24 cellular contexts compared by ENCODE assay signal in the genomic region with DNA sequence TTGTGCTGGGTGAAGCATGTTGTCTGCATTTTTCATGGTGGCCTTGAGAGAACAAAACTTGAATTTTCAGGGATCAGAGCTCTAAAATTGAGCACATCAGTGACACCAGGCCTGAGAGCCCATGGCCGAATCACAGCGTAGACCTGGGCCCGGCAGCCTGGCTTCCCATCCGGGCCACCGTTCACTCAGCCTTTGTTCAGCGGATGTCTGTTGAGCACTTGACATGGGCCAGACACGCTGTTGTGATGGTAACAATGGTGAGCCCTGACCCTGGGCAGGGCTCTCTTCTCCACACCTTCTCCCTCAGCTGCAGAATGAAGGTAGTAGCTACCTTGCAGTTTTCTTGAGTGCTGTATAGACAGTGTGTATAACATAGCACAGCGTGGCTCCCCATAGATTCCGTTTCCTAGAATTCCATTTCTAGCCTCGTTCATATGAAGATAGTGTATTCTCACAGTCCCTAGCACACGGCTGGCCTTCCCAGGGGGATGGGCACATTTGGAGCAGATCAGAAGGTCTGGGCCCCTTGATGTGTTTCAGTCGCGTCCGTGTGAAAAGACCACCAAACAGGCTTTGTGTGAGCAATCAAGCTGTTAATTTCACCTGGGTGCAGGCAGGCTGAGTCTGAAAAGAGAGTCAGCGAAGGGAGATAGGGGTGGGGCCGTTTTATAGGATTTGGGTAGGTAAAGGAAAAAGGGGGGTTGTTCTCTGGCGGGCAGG.
DNase-seq lines count a peak whose midpoint lies in the region; ATAC-seq, FAIRE-seq and TF ChIP-seq lines count a peak whose summit lies in the region.
"Had no signal": no experiment of that assay in that cellular context is flagged by ENCODE, and none has a peak within 500 bp of the region (broad histone marks: within the 10 kb centered on the region; RNA-seq: fewer than 3 reads in every experiment).

No MANE protein-coding gene starts in this region.

- H3K9ac ChIP-seq in HepG2 (ENCODE audit: insufficient read depth, low read depth, low read length) = peak overlapping the region; percentile 51

- 64% methylated on average over 17 of the region's 17 CpGs for WGBS in HepG2 (ENCODE audit: low lambda C conversion rate)
- 90% methylated on average over 9 of the region's 17 CpGs for WGBS in right lobe of liver (ENCODE audit: insufficient coverage, low coverage, low lambda C conversion rate, missing lambda C conversion rate)
- WGBS in mesodermal cell (ENCODE audit: insufficient coverage in 2 of 2), 2 experiments = 25 to 34% methylated on average over 10 to 14 of the region's 17 CpGs

- H3K27ac ChIP-seq in HepG2 (ENCODE audit: extremely low read length, insufficient read depth, low read length) (peak overlapping the region; percentile 7), right lobe of liver (no peak overlapping the region), mesodermal cell (ENCODE audit: low read depth, low read length, severe bottlenecking) (peak overlapping the region; percentile 98), left lung (no peak overlapping the region)
- H3K27ac ChIP-seq: thyroid gland had no signal

- CTCF ChIA-PET in HepG2 (lab: Yijun Ruan, JAX; ENCODE audit: low intra/inter-chr PET ratio, low total read pairs) = no interaction called here

- no peaks in the 10 kb centered on the region for H3K9me3 Mint-ChIP-seq in endothelial cell (ENCODE audit: unreplicated experiment)
- H3K9me3 Mint-ChIP-seq: activated naive CD8-positive, alpha-beta T cell treated with anti-CD3 and anti-CD28 coated beads for 36 hours; activated T-helper 2 cell treated with anti-CD3 and anti-CD28 coated beads, Interferon-gamma antibody, Interleukin-2, Interleukin-4, amounts not matched to agents 10 μg/mL and 5 μg/mL and 100 μg/mL, durations not matched to agents 14 hours and 24 hours and 36 hours; IgD-negative memory B cell had no signal

- peak overlapping the region; percentile 61 for H3K27ac Mint-ChIP-seq in endothelial cell (ENCODE audit: unreplicated experiment)
- H3K27ac Mint-ChIP-seq: activated naive CD8-positive, alpha-beta T cell treated with anti-CD3 and anti-CD28 coated beads for 36 hours; activated T-helper 2 cell treated with anti-CD3 and anti-CD28 coated beads, Interferon-gamma antibody, Interleukin-2, Interleukin-4, amounts not matched to agents 10 μg/mL and 5 μg/mL and 100 μg/mL, durations not matched to agents 14 hours and 24 hours and 36 hours; IgD-negative memory B cell had no signal

- no peak for TF ChIP-seq CTCF in HepG2 (CRISPR knock-in tag; IDR thresholded peaks at IDR 0.05)
- no peak for TF ChIP-seq CTCF in right lobe of liver (IDR thresholded peaks at IDR 0.05)
- TF ChIP-seq CTCF in endothelial cell (IDR thresholded peaks at IDR 0.05; ENCODE audit: unreplicated experiment) = no peak
- no peak for TF ChIP-seq CTCF in left lung (IDR thresholded peaks at IDR 0.05)

- ATAC-seq in HepG2 = peak; percentile 12
- ATAC-seq in right lobe of liver = no peak
- no peak for ATAC-seq in HG03175 (IDR thresholded peaks at IDR 0.05; ENCODE audit: unreplicated experiment)
- ATAC-seq in left lung = no peak
- ATAC-seq: esophagus mucosa; GM12878; stimulated activated naive CD8-positive, alpha-beta T cell treated with anti-CD3 and anti-CD28 coated beads, Interleukin-15, Interleukin-2, amounts not matched to agents 100 U/mL and 50 U/mL, for 24 hours had no signal

- H3K27me3 ChIP-seq in HepG2 (ENCODE audit: control insufficient read depth in 1 of 2, insufficient read depth in 2 of 2, low read length in 2 of 2) = peaks cover 0 to 18% of the 10 kb centered on the region in 2 experiments; a peak in 3 of 5 replicates
- no peaks in the 10 kb centered on the region for H3K27me3 ChIP-seq in right lobe of liver
- H3K27me3 ChIP-seq in left lung = no peaks in the 10 kb centered on the region
- H3K27me3 ChIP-seq: thyroid gland had no signal

- DNase-seq in HepG2 (ENCODE audit: low spot score) (no peak), right lobe of liver (no peak), endothelial cell (ENCODE audit: low spot score) (no peak), erythroblast (lab: John Stamatoyannopoulos, UW) (no peak), globus pallidus (ENCODE audit: low spot score) (no peak), left lung (no peak)
- DNase-seq: activated CD4-positive, alpha-beta T cell treated with anti-CD3 and anti-CD28 coated beads, Interleukin-2, amount 50 U/mL, for 48 hours; activated CD8-positive, alpha-beta memory T cell treated with anti-CD3 and anti-CD28 coated beads, Interleukin-2, amount 50 U/mL, for 48 hours; activated naive CD8-positive, alpha-beta T cell treated with anti-CD3 and anti-CD28 coated beads for 36 hours; AML-193; cerebellar nuclear complex; NCI-H446 treated with DMSO at 0.1 percent for 48 hours; occipital lobe; retina; stimulated activated CD4-positive, alpha-beta T cell treated with anti-CD3 and anti-CD28 coated beads, Interleukin-4, amount 100 ng/mL, for 24 hours; stimulated activated naive CD8-positive, alpha-beta T cell treated with anti-CD3 and anti-CD28 coated beads, Interleukin-15, Interleukin-2, amounts not matched to agents 100 U/mL and 50 U/mL, for 24 hours; thyroid gland had no signal

- no peaks in the 10 kb centered on the region for H3K79me2 ChIP-seq in HepG2 (ENCODE audit: insufficient read depth, low read length)

- H3K4me3 ChIP-seq in HepG2 (replicated peaks in 1 of 3; ENCODE audit: insufficient read depth in 1 of 3, low read depth in 2 of 3, low read length in 3 of 3) = peak overlapping the region in 2 of 3 experiments; percentile 14 to 20; a peak in 1 of 6 replicates
- H3K4me3 ChIP-seq in right lobe of liver = no peak overlapping the region
- no peak overlapping the region for H3K4me3 ChIP-seq in mesodermal cell (ENCODE audit: extremely low read depth, insufficient read depth, low read length, poor library complexity, severe bottlenecking)
- no peak overlapping the region for H3K4me3 ChIP-seq in left lung
- H3K4me3 ChIP-seq: GM12878, thyroid gland had no signal

- intact Hi-C loops in HepG2 (cut with micrococcal nuclease; ENCODE audit: unreplicated experiment) = no loop called here
- intact Hi-C loops in right lobe of liver (cut with DNase I) = no loop called here
- intact Hi-C loops in left lung (cut with DNase I) = no loop called here

- in situ Hi-C loops in HepG2 (cut with HindIII; ENCODE audit: extremely low pct_ligation_motif_present, low pct_unique_long_range_greater_than_20kb) = no loop called here

- peak overlapping the region; percentile 63 for H3K4me2 ChIP-seq in HepG2 (ENCODE audit: low read depth, low read length)

- H3K4me1 Mint-ChIP-seq in endothelial cell (ENCODE audit: unreplicated experiment) = peaks cover 6% of the 10 kb centered on the region
- H3K4me1 Mint-ChIP-seq: activated naive CD8-positive, alpha-beta T cell treated with anti-CD3 and anti-CD28 coated beads for 36 hours had no signal

- H3K27me3 Mint-ChIP-seq in endothelial cell (ENCODE audit: unreplicated experiment) = peaks cover 21% of the 10 kb centered on the region
- H3K27me3 Mint-ChIP-seq: activated naive CD8-positive, alpha-beta T cell treated with anti-CD3 and anti-CD28 coated beads for 36 hours had no signal

- TF ChIP-seq EP300 in HepG2 (IDR thresholded peaks at IDR 0.05; ENCODE audit: low read depth in 2 of 2, low read length in 2 of 2) = no peak
- no peak for TF ChIP-seq EP300 in HepG2 (CRISPR knock-in tag; IDR thresholded peaks at IDR 0.05; ENCODE audit: borderline replicate concordance)

- no peak overlapping the region for H2AFZ ChIP-seq in HepG2 (ENCODE audit: low read length)

- no peak for FAIRE-seq in HepG2 (lab: Jason Lieb, UNC)
- FAIRE-seq: frontal cortex, GM12878 had no signal

- H3K9me3 ChIP-seq in HepG2 (ENCODE audit: low read length) = no peaks in the 10 kb centered on the region
- no peaks in the 10 kb centered on the region for H3K9me3 ChIP-seq in right lobe of liver
- H3K9me3 ChIP-seq in mesodermal cell (ENCODE audit: control insufficient read depth, low read length) = no peaks in the 10 kb centered on the region
- no peaks in the 10 kb centered on the region for H3K9me3 ChIP-seq in left lung
- H3K9me3 ChIP-seq: thyroid gland had no signal

- TF ChIP-seq POLR2A in HepG2 (IDR thresholded peaks at IDR 0.05; ENCODE audit: insufficient read depth in 1 of 2, low read depth in 2 of 2, low read length in 2 of 2) (no peak), right lobe of liver (IDR thresholded peaks at IDR 0.05) (no peak), erythroblast (IDR thresholded peaks at IDR 0.05; ENCODE audit: low read length) (no peak)

- no peaks in the 10 kb centered on the region for H4K20me1 ChIP-seq in HepG2 (ENCODE audit: insufficient read depth, low read length)

- POLR2A ChIA-PET in HepG2 (lab: Yijun Ruan, JAX) = no interaction called here

- no TSS peak for BruUV-seq in HepG2 (replicated peaks; lab: Mats Ljungman, UMichigan)

- H3K4me1 ChIP-seq in HepG2 (ENCODE audit: insufficient read depth, low read length) = peaks cover 74% of the 10 kb centered on the region
- no peaks in the 10 kb centered on the region for H3K4me1 ChIP-seq in right lobe of liver
- peaks cover 35% of the 10 kb centered on the region for H3K4me1 ChIP-seq in mesodermal cell (ENCODE audit: control insufficient read depth, insufficient read depth, low read length, poor library complexity, severe bottlenecking)
- H3K4me1 ChIP-seq in left lung = no peaks in the 10 kb centered on the region
- H3K4me1 ChIP-seq: thyroid gland had no signal

- no peak for TF ChIP-seq RAD21 in HepG2 (CRISPR knock-in tag; IDR thresholded peaks at IDR 0.05)

- peaks cover 75% of the 10 kb centered on the region for H3K36me3 Mint-ChIP-seq in endothelial cell (ENCODE audit: low read depth, unreplicated experiment)
- H3K36me3 Mint-ChIP-seq: activated naive CD8-positive, alpha-beta T cell treated with anti-CD3 and anti-CD28 coated beads for 36 hours; IgD-negative memory B cell had no signal

- no peaks in the 10 kb centered on the region for H3K36me3 ChIP-seq in HepG2 (replicated peaks in 1 of 2; ENCODE audit: control insufficient read depth in 1 of 2, insufficient read depth in 2 of 2, low read length in 2 of 2)
- no peaks in the 10 kb centered on the region for H3K36me3 ChIP-seq in right lobe of liver
- H3K36me3 ChIP-seq in mesodermal cell (ENCODE audit: control insufficient read depth, insufficient read depth, low read length) = peaks cover 75% of the 10 kb centered on the region
- peaks cover 0 to 84% of the 10 kb centered on the region in 2 donors for H3K36me3 ChIP-seq in left lung

- no peak overlapping the region for H3K4me3 Mint-ChIP-seq in endothelial cell (ENCODE audit: unreplicated experiment)
- H3K4me3 Mint-ChIP-seq: activated naive CD8-positive, alpha-beta T cell treated with anti-CD3 and anti-CD28 coated beads for 36 hours; IgD-negative memory B cell had no signal

TF ChIP-seq in HepG2, 621 proteins besides CTCF, POLR2A, EP300 and RAD21 (continues in another document):
- TF ChIP-seq, protein P1, sequence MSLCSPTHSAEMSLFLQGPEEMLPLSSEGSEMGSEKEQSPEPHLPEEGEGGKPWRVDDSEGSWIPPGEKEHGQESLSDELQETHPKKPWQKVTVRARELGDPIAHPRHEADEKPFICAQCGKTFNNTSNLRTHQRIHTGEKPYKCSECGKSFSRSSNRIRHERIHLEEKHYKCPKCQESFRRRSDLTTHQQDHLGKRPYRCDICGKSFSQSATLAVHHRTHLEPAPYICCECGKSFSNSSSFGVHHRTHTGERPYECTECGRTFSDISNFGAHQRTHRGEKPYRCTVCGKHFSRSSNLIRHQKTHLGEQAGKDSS (CRISPR knock-in tag; IDR thresholded peaks at IDR 0.05; ENCODE audit: borderline replicate concordance, low read depth) = 0 out of 2 replicates have a peak, but pooled peaks have one; percentile 5

Comparison
In these comparisons a context has a peak if more than half of its experiments do, and no peak if none do; other contexts are left out.
1. H3K27ac ChIP-seq: peak in HepG2 (single experiment) and mesodermal cell (single experiment); none in right lobe of liver (0 of 3) and left lung (0 of 2).
2. H3K4me3 ChIP-seq: peak in HepG2 (2 of 3); none in right lobe of liver (0 of 3), mesodermal cell (single experiment) and left lung (0 of 2).